9 cellular contexts compared by ENCODE assay signal in the genomic region with DNA sequence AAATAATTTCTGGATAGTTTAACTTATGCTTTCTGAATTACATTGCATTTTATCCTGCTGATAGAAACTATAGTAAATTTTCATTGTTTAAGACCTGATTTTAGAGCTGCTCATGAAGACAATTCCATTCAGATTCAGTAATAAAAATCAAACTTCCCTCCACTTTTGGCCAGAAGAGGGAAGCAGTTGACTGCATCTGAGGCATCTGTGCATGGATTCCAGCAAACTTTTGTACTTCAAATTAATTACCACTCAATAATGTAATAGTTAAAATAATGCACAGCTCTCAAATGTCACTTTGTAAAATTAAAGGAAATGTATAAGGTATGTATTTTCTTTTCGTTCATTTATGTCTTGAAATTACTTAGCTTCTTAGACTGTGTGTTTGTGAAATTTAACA.
DNase-seq lines count a peak whose midpoint lies in the region; ATAC-seq, FAIRE-seq and TF ChIP-seq lines count a peak whose summit lies in the region.
"Had no signal": no experiment of that assay in that cellular context is flagged by ENCODE, and none has a peak within 500 bp of the region (broad histone marks: within the 10 kb centered on the region; RNA-seq: fewer than 3 reads in every experiment).

No MANE protein-coding gene starts in this region.

- DNase-seq in G401 (ENCODE audit: low spot score): peak; percentile 11
- peak; percentile 32 for DNase-seq in NAMALWA (ENCODE audit: low spot score)
- peak; percentile 23 for DNase-seq in bronchial epithelial cell (ENCODE audit: low read depth)
- DNase-seq in neural crest cell (ENCODE audit: low read depth, low spot score): peak; percentile 5
- no peak for DNase-seq in amniotic stem cell (lab: John Stamatoyannopoulos, UW)
- DNase-seq in iPS-NIHi11 (ENCODE audit: low spot score): no peak

- H3K27ac Mint-ChIP-seq in neural crest cell (ENCODE audit: unreplicated experiment): no peak overlapping the region
- H3K27ac Mint-ChIP-seq: activated naive CD8-positive, alpha-beta T cell had no signal

- no peak overlapping the region for H3K4me3 Mint-ChIP-seq in neural crest cell
- H3K4me3 Mint-ChIP-seq: activated naive CD8-positive, alpha-beta T cell had no signal

- peaks cover 2% of the 10 kb centered on the region for H3K36me3 Mint-ChIP-seq in neural crest cell (ENCODE audit: low read depth)

- peak; percentile 39 for TF ChIP-seq CTCF in bronchial epithelial cell (IDR thresholded peaks at IDR 0.05; ENCODE audit: insufficient read depth, low read length, severe bottlenecking)
- peak; percentile 76 for TF ChIP-seq CTCF in neural crest cell (conservative IDR thresholded peaks at IDR 0.05)

- no peak for FAIRE-seq in bronchial epithelial cell (lab: Jason Lieb, UNC)

- peaks cover 5% of the 10 kb centered on the region for H3K27me3 Mint-ChIP-seq in neural crest cell (ENCODE audit: low read depth)
- H3K27me3 Mint-ChIP-seq: activated naive CD8-positive, alpha-beta T cell had no signal

- no peaks in the 10 kb centered on the region for H3K27me3 ChIP-seq in bronchial epithelial cell (ENCODE audit: control insufficient read depth, insufficient read depth, low read length)

- ATAC-seq in GM21786 (IDR thresholded peaks at IDR 0.05; ENCODE audit: unreplicated experiment) (no peak), HG02759 (IDR thresholded peaks at IDR 0.05; ENCODE audit: unreplicated experiment) (no peak)

- no peaks in the 10 kb centered on the region for H3K36me3 ChIP-seq in bronchial epithelial cell (ENCODE audit: control insufficient read depth, insufficient read depth, low read length)

- no peaks in the 10 kb centered on the region for H3K9me3 Mint-ChIP-seq in neural crest cell

- H3K4me1 Mint-ChIP-seq in neural crest cell: no peaks in the 10 kb centered on the region

- in situ Hi-C loops in G401 (cut with HindIII; ENCODE audit: low sequenced_read_pairs): no loop called here

- H3K4me3 ChIP-seq in bronchial epithelial cell (ENCODE audit: low read depth, low read length): no peak overlapping the region

Comparison
In these comparisons a context has a peak if more than half of its experiments do, and no peak if none do; other contexts are left out.
1. DNase-seq: peak in G401 (single experiment), NAMALWA (single experiment), bronchial epithelial cell (single experiment) and neural crest cell (single experiment); none in amniotic stem cell (single experiment) and iPS-NIHi11 (single experiment).